In the genomic region with DNA sequence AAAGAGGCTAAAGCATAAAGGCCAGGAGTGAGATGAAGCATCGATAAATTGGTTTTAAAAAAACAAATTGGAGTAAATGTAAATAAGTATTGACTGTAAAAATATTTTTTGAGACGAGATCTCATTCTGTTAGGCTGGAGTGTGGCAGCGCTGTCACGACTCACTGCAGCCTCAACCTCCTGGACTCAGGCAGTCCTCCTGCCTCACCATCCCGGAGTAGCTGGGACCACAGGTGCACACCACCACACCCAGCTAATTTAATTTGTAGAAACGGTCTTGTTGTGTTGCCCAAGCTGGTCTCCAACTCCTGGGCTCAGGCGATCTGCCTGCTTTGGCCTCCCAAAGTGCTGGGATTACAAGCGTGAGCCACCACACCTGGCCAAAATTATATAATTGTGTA, we compare ENCODE assay signal across 11 cellular contexts. TPM values are rescaled to one million over a fixed set of nuclear protein-coding genes. Genes with fewer than 3 reads are reported as not detected.
DNase-seq lines count a peak whose midpoint lies in the region; ATAC-seq and TF ChIP-seq lines count a peak whose summit lies in the region.
"Had no signal": no experiment of that assay in that cellular context is flagged by ENCODE, and none has a peak within 500 bp of the region (broad histone marks: within the 10 kb centered on the region; RNA-seq: fewer than 3 reads in every experiment).

No MANE protein-coding gene starts in this region.

- in situ Hi-C loops in IMR-90 (cut with MboI; ENCODE audit: low sequenced_read_pairs), result no loop called here

- DNase-seq in activated CD8-positive, alpha-beta T cell treated with anti-CD3 and anti-CD28 coated beads for 36 hours, result no peak
- DNase-seq in activated CD8-positive, alpha-beta T cell treated with anti-CD3 and anti-CD28 coated beads, Interleukin-2, amount 10 ng/mL, durations not matched to agents 7 days and 5 days, result no peak
- DNase-seq in IMR-90 (no peak), progenitor cell of endocrine pancreas (ENCODE audit: low spot score, unreplicated experiment) (no peak), NCI-H1048 (lab: John Stamatoyannopoulos, UW) (no peak), erythroblast (lab: John Stamatoyannopoulos, UW) (no peak)

- H3K27me3 Mint-ChIP-seq in activated CD8-positive, alpha-beta T cell treated with anti-CD3 and anti-CD28 coated beads for 36 hours, result no peaks in the 10 kb centered on the region
- no peaks in the 10 kb centered on the region for H3K27me3 Mint-ChIP-seq in activated CD8-positive, alpha-beta T cell treated with anti-CD3 and anti-CD28 coated beads, Interleukin-2, amount 10 ng/mL, durations not matched to agents 7 days and 5 days (ENCODE audit: low read depth)
- H3K27me3 Mint-ChIP-seq in activated T-helper 17 cell treated with anti-CD3 and anti-CD28 coated beads, Interleukin-2, amount 50 U/mL, for 72 hours, result no peaks in the 10 kb centered on the region
- no peaks in the 10 kb centered on the region for H3K27me3 Mint-ChIP-seq in progenitor cell of endocrine pancreas
- H3K27me3 Mint-ChIP-seq: memory B cell had no signal

- no peak overlapping the region for H3K23ac ChIP-seq in IMR-90 (ENCODE audit: low read depth, low read length)

- no peak overlapping the region for H3K9ac ChIP-seq in IMR-90 (ENCODE audit: low read depth, low read length)

- no peak for TF ChIP-seq CTCF in activated CD8-positive, alpha-beta T cell treated with anti-CD3 and anti-CD28 coated beads for 36 hours (IDR thresholded peaks at IDR 0.05)
- TF ChIP-seq CTCF in IMR-90 (conservative IDR thresholded peaks at IDR 0.05; ENCODE audit: low read depth, low read length) (no peak), progenitor cell of endocrine pancreas (IDR thresholded peaks at IDR 0.05; ENCODE audit: unreplicated experiment) (no peak)

- intact Hi-C loops in activated CD8-positive, alpha-beta T cell treated with anti-CD3 and anti-CD28 coated beads for 36 hours (cut with micrococcal nuclease), result loop anchor here (10.0 kb wide), 1 partner anchor 288 kb away; no protein-coding TSS in a partner anchor
- intact Hi-C loops in IMR-90 (cut with micrococcal nuclease), result loop anchor here (5.0 kb wide), 1 partner anchor 90 kb away; no protein-coding TSS in a partner anchor

- no peaks in the 10 kb centered on the region for H3K4me1 ChIP-seq in IMR-90 (ENCODE audit: control insufficient read depth, insufficient read depth, low read length)

- no peak overlapping the region for H2BK20ac ChIP-seq in IMR-90 (ENCODE audit: low read depth, low read length)

- no peaks in the 10 kb centered on the region for H3K9me3 Mint-ChIP-seq in activated CD8-positive, alpha-beta T cell treated with anti-CD3 and anti-CD28 coated beads for 36 hours
- no peaks in the 10 kb centered on the region for H3K9me3 Mint-ChIP-seq in activated CD8-positive, alpha-beta T cell treated with anti-CD3 and anti-CD28 coated beads, Interleukin-2, amount 10 ng/mL, durations not matched to agents 7 days and 5 days (ENCODE audit: insufficient read depth)
- no peaks in the 10 kb centered on the region for H3K9me3 Mint-ChIP-seq in activated T-helper 17 cell treated with anti-CD3 and anti-CD28 coated beads, Interleukin-2, amount 50 U/mL, for 72 hours
- H3K9me3 Mint-ChIP-seq in progenitor cell of endocrine pancreas (ENCODE audit: low read depth), result no peaks in the 10 kb centered on the region
- H3K9me3 Mint-ChIP-seq: memory B cell had no signal

- CTCF ChIA-PET in activated CD8-positive, alpha-beta T cell treated with anti-CD3 and anti-CD28 coated beads for 36 hours (lab: Charles Lee), result interaction anchor here (1.3 to 5.1 kb wide), 4 partner anchors 18 to 183 kb away, joined by 3 to 35 read pairs (median 4); partner anchors contain the start of gene CBX3
- CTCF ChIA-PET in activated CD8-positive, alpha-beta T cell treated with anti-CD3 and anti-CD28 coated beads, Interleukin-2, amount 10 ng/mL, durations not matched to agents 7 days and 5 days (lab: Charles Lee), result interaction anchor here (1.0 to 4.5 kb wide), 6 partner anchors 11 to 288 kb away, joined by 3 to 37 read pairs (median 6); no protein-coding TSS in a partner anchor
- CTCF ChIA-PET in IMR-90 (lab: Yijun Ruan, JAX), result interaction anchor here (0.8 to 1.1 kb wide), 2 partner anchors 10 to 92 kb away, joined by 3 to 5 read pairs; no protein-coding TSS in a partner anchor

- no peak overlapping the region for H2AK9ac ChIP-seq in IMR-90 (replicated peaks; ENCODE audit: low read depth, low read length, poor library complexity)

- no peak overlapping the region for H3K14ac ChIP-seq in IMR-90 (replicated peaks; ENCODE audit: low read depth, low read length)

- no peak overlapping the region for H4K5ac ChIP-seq in IMR-90 (ENCODE audit: low read depth, low read length)

- no peak overlapping the region for H3K56ac ChIP-seq in IMR-90 (ENCODE audit: extremely low read depth, insufficient read depth, low read length)

- H4K8ac ChIP-seq in IMR-90 (ENCODE audit: low read depth in 2 of 2, low read length in 2 of 2), result peak overlapping the region in 1 of 2 experiments; percentile 10; a peak in 1 of 4 replicates

- H3K79me1 ChIP-seq in IMR-90 (ENCODE audit: low read depth in 1 of 2, low read length in 2 of 2), result peaks cover 3 to 10% of the 10 kb centered on the region in 2 experiments; a peak in 3 of 4 replicates

- no peak overlapping the region for H2BK120ac ChIP-seq in IMR-90 (ENCODE audit: low read depth, low read length)

- H2AK5ac ChIP-seq in IMR-90 (ENCODE audit: low read depth, low read length), result no peak overlapping the region

- peaks cover 30% of the 10 kb centered on the region for H4K20me1 ChIP-seq in IMR-90 (ENCODE audit: insufficient read depth, low read length)

- peaks cover 56% of the 10 kb centered on the region for H3K4me1 Mint-ChIP-seq in activated CD8-positive, alpha-beta T cell treated with anti-CD3 and anti-CD28 coated beads for 36 hours (ENCODE audit: low read depth)
- peaks cover 34% of the 10 kb centered on the region for H3K4me1 Mint-ChIP-seq in activated CD8-positive, alpha-beta T cell treated with anti-CD3 and anti-CD28 coated beads, Interleukin-2, amount 10 ng/mL, durations not matched to agents 7 days and 5 days (ENCODE audit: low read depth)
- H3K4me1 Mint-ChIP-seq in activated T-helper 17 cell treated with anti-CD3 and anti-CD28 coated beads, Interleukin-2, amount 50 U/mL, for 72 hours, result peaks cover 37% of the 10 kb centered on the region
- H3K4me1 Mint-ChIP-seq in progenitor cell of endocrine pancreas (ENCODE audit: low read depth), result peaks cover 20% of the 10 kb centered on the region

- H3K27ac ChIP-seq in IMR-90 (ENCODE audit: insufficient read depth, low read length), result no peak overlapping the region
- H3K27ac ChIP-seq: ovary, thyroid gland had no signal

- dilution Hi-C loops in IMR-90 (cut with HindIII; ENCODE audit: low sequenced_read_pairs, unreplicated experiment), result no loop called here

- peak overlapping the region; percentile 49 for H3K27ac Mint-ChIP-seq in activated CD8-positive, alpha-beta T cell treated with anti-CD3 and anti-CD28 coated beads for 36 hours
- H3K27ac Mint-ChIP-seq in activated CD8-positive, alpha-beta T cell treated with anti-CD3 and anti-CD28 coated beads, Interleukin-2, amount 10 ng/mL, durations not matched to agents 7 days and 5 days, result no peak overlapping the region
- peak overlapping the region; percentile 87 for H3K27ac Mint-ChIP-seq in activated T-helper 17 cell treated with anti-CD3 and anti-CD28 coated beads, Interleukin-2, amount 50 U/mL, for 72 hours
- H3K27ac Mint-ChIP-seq in progenitor cell of endocrine pancreas, result peak overlapping the region; percentile 33

- H3K4me2 ChIP-seq in IMR-90 (ENCODE audit: low read depth, low read length), result no peak overlapping the region

- BruUV-seq in IMR-90 (replicated peaks; lab: Mats Ljungman, UMichigan), result no TSS peak

- no peak overlapping the region for H3K4me3 ChIP-seq in IMR-90 (ENCODE audit: insufficient read depth, low read depth, low read length)
- H3K4me3 ChIP-seq: ovary, thyroid gland had no signal

- H3K4me3 Mint-ChIP-seq in activated CD8-positive, alpha-beta T cell treated with anti-CD3 and anti-CD28 coated beads for 36 hours, result no peak overlapping the region
- H3K4me3 Mint-ChIP-seq in activated CD8-positive, alpha-beta T cell treated with anti-CD3 and anti-CD28 coated beads, Interleukin-2, amount 10 ng/mL, durations not matched to agents 7 days and 5 days, result no peak overlapping the region
- H3K4me3 Mint-ChIP-seq in activated T-helper 17 cell treated with anti-CD3 and anti-CD28 coated beads, Interleukin-2, amount 50 U/mL, for 72 hours, result no peak overlapping the region
- H3K4me3 Mint-ChIP-seq in progenitor cell of endocrine pancreas (ENCODE audit: low read depth), result no peak overlapping the region
- H3K4me3 Mint-ChIP-seq: memory B cell had no signal

- no peak overlapping the region for H3K18ac ChIP-seq in IMR-90 (ENCODE audit: low read depth, low read length)

- no peak overlapping the region for H2AFZ ChIP-seq in IMR-90 (replicated peaks; ENCODE audit: low read length, poor library complexity)

- TF ChIP-seq RAD21 in IMR-90 (IDR thresholded peaks at IDR 0.05; ENCODE audit: low read length), result no peak

- TF ChIP-seq POLR2A in IMR-90 (IDR thresholded peaks at IDR 0.05; ENCODE audit: low read depth, low read length) (no peak; the same call in none of the 2 replicates), erythroblast (IDR thresholded peaks at IDR 0.05; ENCODE audit: low read length) (no peak)

- H3K4ac ChIP-seq in IMR-90 (ENCODE audit: low read depth, low read length), result no peak overlapping the region

- no peak overlapping the region for H4K91ac ChIP-seq in IMR-90 (ENCODE audit: insufficient read depth, low read depth, low read length)

- no peak for ATAC-seq in activated CD8-positive, alpha-beta T cell treated with anti-CD3 and anti-CD28 coated beads for 36 hours
- ATAC-seq in activated CD8-positive, alpha-beta T cell treated with anti-CD3 and anti-CD28 coated beads, Interleukin-2, amount 10 ng/mL, durations not matched to agents 7 days and 5 days, result no peak
- ATAC-seq in IMR-90 (ENCODE audit: low read depth) (peak; percentile 7; the same call in 1 of the 2 replicates), HG02759 (IDR thresholded peaks at IDR 0.05; ENCODE audit: unreplicated experiment) (no peak)
- no peak for ATAC-seq in activated T-helper 17 cell treated with anti-CD3 and anti-CD28 coated beads, Interleukin-2, amount 50 U/mL, for 72 hours (replicated peaks)

- H3K27me3 ChIP-seq in IMR-90 (ENCODE audit: control insufficient read depth, insufficient read depth, low read length), result no peaks in the 10 kb centered on the region
- H3K27me3 ChIP-seq: ovary, thyroid gland had no signal

- no peaks in the 10 kb centered on the region for H3K9me3 ChIP-seq in IMR-90 (ENCODE audit: control insufficient read depth, insufficient read depth, low read length)
- H3K9me3 ChIP-seq: ovary, thyroid gland had no signal

- peaks cover 2% of the 10 kb centered on the region; the same call in 1 of the 2 replicates for H3K36me3 ChIP-seq in IMR-90 (ENCODE audit: control insufficient read depth, insufficient read depth, low read length)
- H3K36me3 ChIP-seq: ovary, thyroid gland had no signal

- no peaks in the 10 kb centered on the region; the same call in 1 of the 2 replicates for H3K9me1 ChIP-seq in IMR-90 (ENCODE audit: insufficient read depth, low read length)

- WGBS in IMR-90 (ENCODE audit: extremely low coverage in 2 of 2, insufficient read length in 1 of 2), 2 experiments, result no CpG with 5 or more reads among the region's 8 CpGs

- POLR2A ChIA-PET in activated CD8-positive, alpha-beta T cell treated with anti-CD3 and anti-CD28 coated beads for 36 hours (lab: Charles Lee), result interaction anchor here (0.9 to 19.9 kb wide), 7 partner anchors 9 to 94 kb away, joined by 3 to 588 read pairs (median 5); partner anchors contain the start of genes CBX3, HNRNPA2B1 and NFE2L3
- POLR2A ChIA-PET in activated CD8-positive, alpha-beta T cell treated with anti-CD3 and anti-CD28 coated beads, Interleukin-2, amount 10 ng/mL, durations not matched to agents 7 days and 5 days (lab: Charles Lee), result interaction anchor here (0.7 to 6.0 kb wide), 10 partner anchors 8 to 289 kb away, joined by 3 to 39 read pairs (median 3); no protein-coding TSS in a partner anchor
- POLR2A ChIA-PET in IMR-90 (lab: Charles Lee; ENCODE audit: unreplicated experiment), result no interaction called here

- H3K36me3 Mint-ChIP-seq in activated CD8-positive, alpha-beta T cell treated with anti-CD3 and anti-CD28 coated beads for 36 hours (ENCODE audit: low read depth), result peaks cover 69% of the 10 kb centered on the region
- H3K36me3 Mint-ChIP-seq in activated CD8-positive, alpha-beta T cell treated with anti-CD3 and anti-CD28 coated beads, Interleukin-2, amount 10 ng/mL, durations not matched to agents 7 days and 5 days (ENCODE audit: low read depth), result peaks cover 53% of the 10 kb centered on the region
- H3K36me3 Mint-ChIP-seq in activated T-helper 17 cell treated with anti-CD3 and anti-CD28 coated beads, Interleukin-2, amount 50 U/mL, for 72 hours (ENCODE audit: low read depth), result peaks cover 94% of the 10 kb centered on the region
- H3K36me3 Mint-ChIP-seq in progenitor cell of endocrine pancreas (ENCODE audit: insufficient read depth), result peaks cover 18% of the 10 kb centered on the region

- H2BK5ac ChIP-seq in IMR-90 (ENCODE audit: low read depth, low read length, poor library complexity, severe bottlenecking), result no peak overlapping the region

- H2BK15ac ChIP-seq in IMR-90 (ENCODE audit: low read depth, low read length), result no peak overlapping the region

RNA-seq across cellular contexts. Expression of gene HNRNPA2B1, which starts 17.8 kb away (rescaled TPM):
- 100 to 1,000 TPM; 871 to 893 TPM for total RNA-seq in activated CD8-positive, alpha-beta T cell treated with anti-CD3 and anti-CD28 coated beads for 36 hours
- total RNA-seq in activated CD8-positive, alpha-beta T cell treated with anti-CD3 and anti-CD28 coated beads, Interleukin-2, amount 10 ng/mL, durations not matched to agents 7 days and 5 days, result 100 to 1,000 TPM; 882 to 899 TPM
- total RNA-seq in IMR-90 (2012; rRNA removed) (49.3 and 118 TPM in 2 replicates), progenitor cell of endocrine pancreas (950 and 984 TPM in 2 replicates)
- 417 and 515 TPM in 2 replicates for polyA plus RNA-seq in IMR-90 (2012; rRNA removed)
- polyA plus RNA-seq in IMR-90 (2012; cell fraction: cytosol; rRNA removed), result 51.3 and 57.4 TPM in 2 replicates
- 46.0 and 266 TPM in 2 replicates for polyA plus RNA-seq in IMR-90 (2012; cell fraction: nucleus; rRNA removed; ENCODE audit: low replicate concordance)
- total RNA-seq in activated T-helper 17 cell treated with anti-CD3 and anti-CD28 coated beads, Interleukin-2, amount 50 U/mL, for 72 hours, result 100 to 1,000 TPM; 491 to 882 TPM

RNA-seq across cellular contexts. Expression of gene CBX3, which starts 18.8 kb away (rescaled TPM):
- 100 to 1,000 TPM; 313 to 320 TPM for total RNA-seq in activated CD8-positive, alpha-beta T cell treated with anti-CD3 and anti-CD28 coated beads for 36 hours
- total RNA-seq in activated CD8-positive, alpha-beta T cell treated with anti-CD3 and anti-CD28 coated beads, Interleukin-2, amount 10 ng/mL, durations not matched to agents 7 days and 5 days, result 100 to 1,000 TPM; 254 to 269 TPM
- total RNA-seq in IMR-90 (2012; rRNA removed) (38.2 and 85.0 TPM in 2 replicates), progenitor cell of endocrine pancreas (221 and 222 TPM in 2 replicates)
- polyA plus RNA-seq in IMR-90 (2012; rRNA removed), result 65.6 and 76.5 TPM in 2 replicates
- polyA plus RNA-seq in IMR-90 (2012; cell fraction: cytosol; rRNA removed), result 7.2 and 7.8 TPM in 2 replicates
- 41.4 and 59.8 TPM in 2 replicates for polyA plus RNA-seq in IMR-90 (2012; cell fraction: nucleus; rRNA removed; ENCODE audit: low replicate concordance)
- 100 to 1,000 TPM; 179 to 242 TPM for total RNA-seq in activated T-helper 17 cell treated with anti-CD3 and anti-CD28 coated beads, Interleukin-2, amount 50 U/mL, for 72 hours

RNA-seq across cellular contexts. Expression of gene NFE2L3, which starts 30.7 kb away (rescaled TPM):
- 10 to 100 TPM; 21.5 to 22.6 TPM for total RNA-seq in activated CD8-positive, alpha-beta T cell treated with anti-CD3 and anti-CD28 coated beads for 36 hours
- total RNA-seq in activated CD8-positive, alpha-beta T cell treated with anti-CD3 and anti-CD28 coated beads, Interleukin-2, amount 10 ng/mL, durations not matched to agents 7 days and 5 days, result 10 to 100 TPM in 1 of 2 experiments, 1 to 10 TPM in 1; 9.7 to 10.4 TPM
- total RNA-seq in IMR-90 (2012; rRNA removed) (37.8 and 43.2 TPM in 2 replicates), progenitor cell of endocrine pancreas (25.5 and 28.0 TPM in 2 replicates)
- polyA plus RNA-seq in IMR-90 (2012; rRNA removed), result 22.8 and 28.0 TPM in 2 replicates
- polyA plus RNA-seq in IMR-90 (2012; cell fraction: cytosol; rRNA removed), result 9.0 and 13.0 TPM in 2 replicates
- polyA plus RNA-seq in IMR-90 (2012; cell fraction: nucleus; rRNA removed; ENCODE audit: low replicate concordance), result 5.1 and 19.4 TPM in 2 replicates
- 10 to 100 TPM; 24.1 to 27.6 TPM for total RNA-seq in activated T-helper 17 cell treated with anti-CD3 and anti-CD28 coated beads, Interleukin-2, amount 50 U/mL, for 72 hours
